Comparison of ENCODE assay signal across 1 cellular context in genomic region chr12:64824500-64825142, GRCh38.
TF ChIP-seq lines count a peak whose summit lies in the region.

Gene TBC1D30 (plus strand): TSS chr12:64824647. CDS start chr12:64824880, 233 bp downstream.

TF ChIP-seq in WTC11, 78 proteins besides CTCF, POLR2A, EP300 and RAD21 (continued from another document):
- TF ChIP-seq ZNF671 (CRISPR knock-in tag; IDR thresholded peaks at IDR 0.05) (no peak), ZNF396 (CRISPR knock-in tag; IDR thresholded peaks at IDR 0.05; ENCODE audit: borderline replicate concordance) (no peak), ZNF138 (CRISPR knock-in tag; conservative IDR thresholded peaks at IDR 0.05) (no peak; the same call in 1 of the 2 replicates), ZBTB21 (CRISPR knock-in tag; IDR thresholded peaks at IDR 0.05; ENCODE audit: borderline replicate concordance) (0 out of 2 replicates have a peak, but pooled peaks have one; percentile 33), SOX15 (CRISPR knock-in tag; IDR thresholded peaks at IDR 0.05) (no peak), ESRRA (CRISPR knock-in tag; IDR thresholded peaks at IDR 0.05; ENCODE audit: borderline replicate concordance) (0 out of 2 replicates have a peak, but pooled peaks have one; percentile 65), ZBTB43 (CRISPR knock-in tag; IDR thresholded peaks at IDR 0.05) (no peak), CBFB (CRISPR knock-in tag; IDR thresholded peaks at IDR 0.05; ENCODE audit: low read depth) (no peak), FOXP1 (CRISPR knock-in tag; IDR thresholded peaks at IDR 0.05; ENCODE audit: borderline replicate concordance) (no peak), USF1 (CRISPR knock-in tag; IDR thresholded peaks at IDR 0.05) (no peak), TEAD4 (CRISPR knock-in tag; IDR thresholded peaks at IDR 0.05) (no peak), FOXP4 (CRISPR knock-in tag; IDR thresholded peaks at IDR 0.05) (no peak), USF2 (CRISPR knock-in tag; IDR thresholded peaks at IDR 0.05) (peak; percentile 22; the same call in 1 of the 2 replicates), TEAD1 (CRISPR knock-in tag; IDR thresholded peaks at IDR 0.05) (no peak), MAX (CRISPR knock-in tag; IDR thresholded peaks at IDR 0.05) (0 out of 2 replicates have a peak, but pooled peaks have one; percentile 17), ATF6 (CRISPR knock-in tag; IDR thresholded peaks at IDR 0.05) (no peak), HMGXB4 (CRISPR knock-in tag; IDR thresholded peaks at IDR 0.05) (peak; percentile 58; the same call in 1 of the 2 replicates), PREB (CRISPR knock-in tag; IDR thresholded peaks at IDR 0.05; ENCODE audit: borderline replicate concordance) (no peak), KAT7 (CRISPR knock-in tag; IDR thresholded peaks at IDR 0.05; ENCODE audit: borderline replicate concordance) (no peak), AFF4 (CRISPR knock-in tag; IDR thresholded peaks at IDR 0.05; ENCODE audit: borderline replicate concordance) (no peak), NR3C1 (CRISPR knock-in tag; conservative IDR thresholded peaks at IDR 0.05; ENCODE audit: low read depth) (no peak), ATF3 (CRISPR knock-in tag; conservative IDR thresholded peaks at IDR 0.05) (no peak), ZSCAN18 (CRISPR knock-in tag; IDR thresholded peaks at IDR 0.05) (no peak), GTF2I (CRISPR knock-in tag; conservative IDR thresholded peaks at IDR 0.05) (no peak), PRRX2 (CRISPR knock-in tag; IDR thresholded peaks at IDR 0.05) (no peak), RORB (CRISPR knock-in tag; IDR thresholded peaks at IDR 0.05) (no peak), E2F4 (CRISPR knock-in tag; IDR thresholded peaks at IDR 0.05; ENCODE audit: borderline replicate concordance, low read depth) (no peak), MYBL2 (CRISPR knock-in tag; IDR thresholded peaks at IDR 0.05) (no peak), EMX1 (CRISPR knock-in tag; IDR thresholded peaks at IDR 0.05) (no peak), MLX (CRISPR knock-in tag; IDR thresholded peaks at IDR 0.05) (no peak), RELA (CRISPR knock-in tag; IDR thresholded peaks at IDR 0.05; ENCODE audit: borderline replicate concordance) (0 out of 2 replicates have a peak, but pooled peaks have one; percentile 30), ZNF416 (CRISPR knock-in tag; IDR thresholded peaks at IDR 0.05) (no peak), CREB1 (CRISPR knock-in tag; IDR thresholded peaks at IDR 0.05) (no peak), HMGA2 (CRISPR knock-in tag; IDR thresholded peaks at IDR 0.05) (no peak)
